Comparison of ENCODE assay signal across 30 cellular contexts in genomic region chr16:31362476-31363405, GRCh38. TPM values are rescaled to one million over a fixed set of nuclear protein-coding genes. Genes with fewer than 3 reads are reported as not detected.
DNase-seq lines count a peak whose midpoint lies in the region; ATAC-seq, FAIRE-seq and TF ChIP-seq lines count a peak whose summit lies in the region.
"Had no signal": no experiment of that assay in that cellular context is flagged by ENCODE, and none has a peak within 500 bp of the region (broad histone marks: within the 10 kb centered on the region; RNA-seq: fewer than 3 reads in every experiment).

No MANE protein-coding gene starts in this region.

- WGBS in spleen, 5 donors: 86 to 94% (median 89%) methylated on average over 23 to 26 of the region's 26 CpGs

- H3K9ac ChIP-seq in kidney (ENCODE audit: low read length in 2 of 2): no peak overlapping the region
- H3K9ac ChIP-seq: BLaER1, GM23248 had no signal

- H3K27ac ChIP-seq in Peyer's patch: no peak overlapping the region
- no peak overlapping the region for H3K27ac ChIP-seq in kidney (ENCODE audit: low read depth in 2 of 2, low read length in 2 of 2)
- no peak overlapping the region for H3K27ac ChIP-seq in spleen
- H3K27ac ChIP-seq: BLaER1, GM23248, SJCRH30 had no signal

- H3K4me1 ChIP-seq in Peyer's patch: no peaks in the 10 kb centered on the region
- H3K4me1 ChIP-seq in kidney (ENCODE audit: control insufficient read depth in 1 of 2, insufficient read depth in 1 of 2, low read depth in 1 of 2, low read length in 2 of 2): no peaks in the 10 kb centered on the region
- H3K4me1 ChIP-seq in spleen: peaks cover 0 to 64% (median 18%) of the 10 kb centered on the region in 6 donors

- intact Hi-C loops in Right ventricle myocardium inferior (cut with DNase I) (no loop called here), left ventricle myocardium superior (cut with micrococcal nuclease) (no loop called here), kidney (cut with DNase I) (no loop called here), spleen (cut with DNase I; ENCODE audit: low total_unique reads) (no loop called here)

- H3K27ac Mint-ChIP-seq in nephron progenitor cell: no peak overlapping the region
- H3K27ac Mint-ChIP-seq: CD4-positive, CD25-positive, alpha-beta regulatory T cell had no signal

- H3K36me3 ChIP-seq in Peyer's patch (no peaks in the 10 kb centered on the region), kidney (ENCODE audit: control insufficient read depth in 1 of 2, insufficient read depth in 2 of 2, low read length in 2 of 2) (no peaks in the 10 kb centered on the region), spleen (peaks cover 0 to 32% (median 0%) of the 10 kb centered on the region in 6 donors)
- H3K36me3 ChIP-seq: BLaER1, SJCRH30 had no signal

- H3K4me1 Mint-ChIP-seq in nephron progenitor cell: no peaks in the 10 kb centered on the region
- H3K4me1 Mint-ChIP-seq: H9 had no signal

- peaks cover 2% of the 10 kb centered on the region for H3K9me3 Mint-ChIP-seq in nephron progenitor cell
- H3K9me3 Mint-ChIP-seq: CD4-positive, CD25-positive, alpha-beta regulatory T cell had no signal

- no peak for TF ChIP-seq CTCF in Peyer's patch (IDR thresholded peaks at IDR 0.05)
- no peak for TF ChIP-seq CTCF in kidney (IDR thresholded peaks at IDR 0.05; ENCODE audit: borderline replicate concordance, extremely low read depth, insufficient read depth)
- TF ChIP-seq CTCF in spleen (IDR thresholded peaks at IDR 0.05 in 8 of 11, conservative IDR thresholded peaks at IDR 0.05 in 3 of 11): no peak
- TF ChIP-seq CTCF in nephron progenitor cell (IDR thresholded peaks at IDR 0.05): no peak

- no peak overlapping the region for H3K4me3 Mint-ChIP-seq in nephron progenitor cell
- H3K4me3 Mint-ChIP-seq: CD4-positive, CD25-positive, alpha-beta regulatory T cell; H9 had no signal

- H3K36me3 Mint-ChIP-seq in nephron progenitor cell (ENCODE audit: low read depth): no peaks in the 10 kb centered on the region
- H3K36me3 Mint-ChIP-seq: CD4-positive, CD25-positive, alpha-beta regulatory T cell had no signal

- peaks cover 15% of the 10 kb centered on the region for H3K27me3 Mint-ChIP-seq in nephron progenitor cell (ENCODE audit: low read depth, poor library complexity)

- FAIRE-seq in kidney (lab: Jason Lieb, UNC): no peak
- FAIRE-seq: A204.1, D721Med, GM18507, RCC 7860 had no signal

- TF ChIP-seq POLR2A in Peyer's patch (IDR thresholded peaks at IDR 0.05): no peak
- TF ChIP-seq POLR2A in spleen (IDR thresholded peaks at IDR 0.05): no peak

- H3K4me3 ChIP-seq in Peyer's patch: no peak overlapping the region
- no peak overlapping the region for H3K4me3 ChIP-seq in kidney (ENCODE audit: low read length in 2 of 2)
- H3K4me3 ChIP-seq in spleen: no peak overlapping the region
- H3K4me3 ChIP-seq: BLaER1, GM23248, SJCRH30 had no signal

- no peaks in the 10 kb centered on the region for H3K27me3 ChIP-seq in Peyer's patch
- H3K27me3 ChIP-seq in spleen (replicated peaks in 1 of 7): no peaks in the 10 kb centered on the region
- H3K27me3 ChIP-seq: BLaER1, SJCRH30 had no signal

- no peak for ATAC-seq in Right ventricle myocardium inferior
- no peak for ATAC-seq in left ventricle myocardium superior
- ATAC-seq in HG03571 (IDR thresholded peaks at IDR 0.05; ENCODE audit: unreplicated experiment): no peak
- ATAC-seq: SK-N-SH treated with all-trans-retinoic acid at 6 μM for 48 hours had no signal

- DNase-seq in Right ventricle myocardium inferior (ENCODE audit: missing footprints): peak; percentile 42
- DNase-seq in left ventricle myocardium superior: no peak
- DNase-seq in Peyer's patch: peak in 2 of 3 donors; percentile 26 to 41
- peak; percentile 63 for DNase-seq in kidney
- peak; percentile 65 for DNase-seq in spleen
- no peak for DNase-seq in DMS153 treated with DMSO at 0.1 percent for 48 hours (lab: John Stamatoyannopoulos, UW; ENCODE audit: unreplicated experiment)
- no peak for DNase-seq in nephron progenitor cell
- DNase-seq: CD4-positive, CD25-positive, alpha-beta regulatory T cell; DMS53; GM23248; H9; NCI-H1092; NCI-H1436; NCI-H187; NCI-H2081 treated with DMSO at 0.1 percent for 48 hours; NCI-H2171; NCI-H226; NCI-H510A; NCI-H69; SJCRH30 had no signal

- no peaks in the 10 kb centered on the region for H3K9me3 ChIP-seq in Peyer's patch
- H3K9me3 ChIP-seq in kidney (ENCODE audit: control insufficient read depth in 1 of 2, low read length in 2 of 2): no peaks in the 10 kb centered on the region
- H3K9me3 ChIP-seq in spleen: no peaks in the 10 kb centered on the region
- H3K9me3 ChIP-seq: BLaER1, SJCRH30 had no signal

RNA-seq across cellular contexts. Expression of gene ITGAX, which starts 7.8 kb away (rescaled TPM):
- total RNA-seq in Right ventricle myocardium inferior (2.2 TPM), left ventricle myocardium superior (3.2 TPM), Peyer's patch (10 to 100 TPM in 1 of 4 donors, 1 to 10 TPM in 1, under 1 TPM in 1, not detected in 1; 0.70 to 18.2 (median 2.5) TPM), kidney (11.9 TPM), spleen (100 to 1,000 TPM in 5 of 7 donors, 10 to 100 TPM in 2; 52.1 to 330 (median 161) TPM)
- polyA plus RNA-seq in kidney (ENCODE audit: insufficient read depth, low read depth, low replicate concordance) (0.37 TPM), spleen (10 to 100 TPM in 2 of 3 donors, 1 to 10 TPM in 1; 8.9 to 45.5 (median 30.5) TPM)
- total RNA-seq: GM23248, OCI-LY7, SJCRH30 had no signal
- polyA plus RNA-seq: GM23248 had no signal

RNA-seq across cellular contexts. Expression of gene ITGAD, which starts 30.4 kb away (rescaled TPM):
- 0.11 TPM for total RNA-seq in Right ventricle myocardium inferior
- not detected for total RNA-seq in left ventricle myocardium superior
- under 1 TPM in 1 of 4 donors, not detected in 3; 0.83 TPM for total RNA-seq in Peyer's patch
- 0.13 TPM for total RNA-seq in kidney
- not detected for polyA plus RNA-seq in kidney (ENCODE audit: insufficient read depth, low read depth, low replicate concordance)
- 10 to 100 TPM in 6 of 7 donors, 1 to 10 TPM in 1; 6.7 to 25.8 (median 19.3) TPM for total RNA-seq in spleen
- 1 to 10 TPM; 1.2 to 3.5 (median 2.3) TPM for polyA plus RNA-seq in spleen
- total RNA-seq: CD4-positive, CD25-positive, alpha-beta regulatory T cell; G401; GM23248; H9; OCI-LY7; SJCRH30 had no signal
- polyA plus RNA-seq: AG04450; CD4-positive, CD25-positive, alpha-beta regulatory T cell; GM23248 had no signal

Comparison
In these comparisons a context has a peak if more than half of its experiments do, and no peak if none do; other contexts are left out.
1. DNase-seq: peak in Right ventricle myocardium inferior (single experiment), Peyer's patch (2 of 3), kidney (single experiment) and spleen (single experiment); none in left ventricle myocardium superior (single experiment), DMS153 treated with DMSO at 0.1 percent for 48 hours (single experiment) and nephron progenitor cell (single experiment).